Comparison of ENCODE assay signal across 17 cellular contexts in genomic region chr20:38809942-38810341, GRCh38. TPM values are rescaled to one million over a fixed set of nuclear protein-coding genes. Genes with fewer than 3 reads are reported as not detected.
DNase-seq lines count a peak whose midpoint lies in the region; ATAC-seq, FAIRE-seq and TF ChIP-seq lines count a peak whose summit lies in the region.
"Had no signal": no experiment of that assay in that cellular context is flagged by ENCODE, and none has a peak within 500 bp of the region (broad histone marks: within the 10 kb centered on the region; RNA-seq: fewer than 3 reads in every experiment).

No MANE protein-coding gene starts in this region.

- intact Hi-C loops in activated CD4-positive, alpha-beta memory T cell treated with anti-CD3 and anti-CD28 coated beads for 36 hours (cut with micrococcal nuclease): loop anchor here (5.0 kb wide), 2 partner anchors 63 to 152 kb away; partner anchors contain the start of genes ACTR5 and DHX35

- no peaks in the 10 kb centered on the region for H3K9me3 Mint-ChIP-seq in activated CD4-positive, alpha-beta memory T cell treated with anti-CD3 and anti-CD28 coated beads for 36 hours
- H3K9me3 Mint-ChIP-seq in naive thymus-derived CD8-positive, alpha-beta T cell: no peaks in the 10 kb centered on the region

- peak overlapping the region; percentile 88 for H3K27ac Mint-ChIP-seq in activated CD4-positive, alpha-beta memory T cell treated with anti-CD3 and anti-CD28 coated beads for 36 hours
- H3K27ac Mint-ChIP-seq in naive thymus-derived CD8-positive, alpha-beta T cell: peak overlapping the region in 9 of 10 donors; percentile 43 to 94 (median 85)

- H3K4me1 Mint-ChIP-seq in activated CD4-positive, alpha-beta memory T cell treated with anti-CD3 and anti-CD28 coated beads for 36 hours (ENCODE audit: low read depth): peaks cover 75% of the 10 kb centered on the region
- H3K4me1 Mint-ChIP-seq in naive thymus-derived CD8-positive, alpha-beta T cell: peaks cover 38 to 79% (median 69%) of the 10 kb centered on the region in 4 donors

- POLR2A ChIA-PET in activated CD4-positive, alpha-beta memory T cell treated with anti-CD3 and anti-CD28 coated beads for 36 hours (lab: Charles Lee): no interaction called here
- POLR2A ChIA-PET in naive thymus-derived CD8-positive, alpha-beta T cell (lab: Charles Lee): interaction anchor here (1.0 kb wide), 1 partner anchor 152 kb away, joined by 3 read pairs; the partner anchor contains the start of gene DHX35

- CTCF ChIA-PET in activated CD4-positive, alpha-beta memory T cell treated with anti-CD3 and anti-CD28 coated beads for 36 hours (lab: Charles Lee): interaction anchor here (0.8 to 6.6 kb wide), 2 partner anchors 54 to 83 kb away, joined by 3 to 67 read pairs; no protein-coding TSS in a partner anchor

- DNase-seq in activated effector memory CD4-positive, alpha-beta T cell treated with anti-CD3 and anti-CD28 coated beads, Interleukin-2, amount 50 U/mL, for 16 hours: peak; percentile 57
- DNase-seq in activated effector memory CD4-positive, alpha-beta T cell treated with Interleukin-2 at 50 U/mL for 16 hours: no peak
- DNase-seq in GM18507 (ENCODE audit: extremely low spot score, insufficient read length, low read depth): no peak
- DNase-seq in activated CD4-positive, alpha-beta memory T cell treated with anti-CD3 and anti-CD28 coated beads for 36 hours: no peak
- no peak for DNase-seq in naive thymus-derived CD8-positive, alpha-beta T cell
- no peak for DNase-seq in omental fat pad (ENCODE audit: low spot score)
- DNase-seq in NCI-H774 (lab: John Stamatoyannopoulos, UW): no peak
- DNase-seq: activated naive CD4-positive, alpha-beta T cell; COR-L47; left ventricle myocardium superior; NCI-H1105 treated with DMSO at 0.1 percent for 48 hours; ovary; sigmoid colon had no signal

- no peaks in the 10 kb centered on the region for H3K27me3 Mint-ChIP-seq in activated CD4-positive, alpha-beta memory T cell treated with anti-CD3 and anti-CD28 coated beads for 36 hours
- H3K27me3 Mint-ChIP-seq in naive thymus-derived CD8-positive, alpha-beta T cell: peaks cover 0 to under 1% (median 0%) of the 10 kb centered on the region in 5 donors

- H3K36me3 Mint-ChIP-seq in activated CD4-positive, alpha-beta memory T cell treated with anti-CD3 and anti-CD28 coated beads for 36 hours: peaks cover 60% of the 10 kb centered on the region
- H3K36me3 Mint-ChIP-seq in naive thymus-derived CD8-positive, alpha-beta T cell: peaks cover 0 to 14% (median 11%) of the 10 kb centered on the region in 3 donors

- no peak overlapping the region for H3K4me3 Mint-ChIP-seq in activated CD4-positive, alpha-beta memory T cell treated with anti-CD3 and anti-CD28 coated beads for 36 hours
- H3K4me3 Mint-ChIP-seq in naive thymus-derived CD8-positive, alpha-beta T cell: peak overlapping the region in 3 of 10 donors; percentile 6 to 24 (median 15)

- TF ChIP-seq CTCF in omental fat pad (IDR thresholded peaks at IDR 0.05): no peak

- ATAC-seq in naive thymus-derived CD8-positive, alpha-beta T cell: no peak
- ATAC-seq in GM21717 (IDR thresholded peaks at IDR 0.05; ENCODE audit: unreplicated experiment): no peak
- ATAC-seq in omental fat pad (ENCODE audit: low FRiP score): no peak
- ATAC-seq: left ventricle myocardium superior had no signal

- peak; percentile 70 for FAIRE-seq in GM18507 (lab: Jason Lieb, UNC)
- FAIRE-seq: astrocyte, RCC 7860 had no signal

RNA-seq across cellular contexts. Expression of gene PPP1R16B, which starts 4.4 kb away (rescaled TPM):
- total RNA-seq in activated CD4-positive, alpha-beta memory T cell treated with anti-CD3 and anti-CD28 coated beads for 36 hours: 100 to 1,000 TPM; 111 to 114 TPM
- 10 to 100 TPM; 31.4 to 33.6 TPM for total RNA-seq in naive thymus-derived CD8-positive, alpha-beta T cell
- polyA plus RNA-seq in naive thymus-derived CD8-positive, alpha-beta T cell: 10 to 100 TPM in 2 of 3 donors, 1 to 10 TPM in 1; 9.7 to 15.6 (median 13.4) TPM
- 10 to 100 TPM in 3 of 4 donors, 1 to 10 TPM in 1; 7.1 to 48.4 (median 21.6) TPM for total RNA-seq in omental fat pad
- polyA plus RNA-seq: AG04450 had no signal
